ENCODE assay signal across 1 cellular context in the genomic region with DNA sequence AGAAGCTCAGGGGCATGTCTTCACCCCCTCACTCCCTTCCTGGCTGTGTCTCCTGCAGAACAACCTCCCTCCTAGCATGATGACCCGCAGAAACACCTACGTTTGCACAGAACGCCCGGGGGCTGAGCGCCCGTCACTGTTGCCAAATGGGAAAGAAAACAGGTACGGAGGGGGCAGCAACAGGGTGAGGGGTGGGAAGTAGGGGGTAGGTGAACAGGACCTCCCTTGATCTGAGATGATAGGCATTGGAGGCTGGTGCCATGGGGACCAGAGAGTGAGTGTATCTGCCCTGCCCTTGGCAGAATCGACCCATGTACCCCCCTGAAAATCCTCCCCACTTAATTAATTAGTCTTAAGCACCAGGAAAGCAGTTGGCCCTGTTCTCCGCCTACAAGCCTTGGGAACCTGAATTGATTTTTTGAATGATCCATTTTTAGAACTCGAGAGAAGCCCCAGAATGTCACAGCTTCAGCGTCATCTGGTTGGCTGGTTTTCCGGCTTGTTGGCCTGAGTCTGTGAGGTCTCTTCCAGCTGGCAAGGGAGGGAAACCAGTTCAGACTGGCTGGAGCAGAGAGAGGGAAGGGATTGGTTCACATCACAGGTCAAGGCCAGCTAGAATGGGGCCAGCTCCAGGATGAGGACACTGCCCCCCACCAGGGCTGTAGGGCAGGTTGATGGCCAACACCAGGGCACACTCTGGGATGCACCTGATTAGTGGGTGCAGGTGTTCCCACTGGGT.
TF ChIP-seq lines count a peak whose summit lies in the region.

No MANE protein-coding gene starts in this region.

TF ChIP-seq in liver, 16 proteins besides CTCF, POLR2A, EP300 and RAD21 (continued from another document):
- TF ChIP-seq, protein P1, sequence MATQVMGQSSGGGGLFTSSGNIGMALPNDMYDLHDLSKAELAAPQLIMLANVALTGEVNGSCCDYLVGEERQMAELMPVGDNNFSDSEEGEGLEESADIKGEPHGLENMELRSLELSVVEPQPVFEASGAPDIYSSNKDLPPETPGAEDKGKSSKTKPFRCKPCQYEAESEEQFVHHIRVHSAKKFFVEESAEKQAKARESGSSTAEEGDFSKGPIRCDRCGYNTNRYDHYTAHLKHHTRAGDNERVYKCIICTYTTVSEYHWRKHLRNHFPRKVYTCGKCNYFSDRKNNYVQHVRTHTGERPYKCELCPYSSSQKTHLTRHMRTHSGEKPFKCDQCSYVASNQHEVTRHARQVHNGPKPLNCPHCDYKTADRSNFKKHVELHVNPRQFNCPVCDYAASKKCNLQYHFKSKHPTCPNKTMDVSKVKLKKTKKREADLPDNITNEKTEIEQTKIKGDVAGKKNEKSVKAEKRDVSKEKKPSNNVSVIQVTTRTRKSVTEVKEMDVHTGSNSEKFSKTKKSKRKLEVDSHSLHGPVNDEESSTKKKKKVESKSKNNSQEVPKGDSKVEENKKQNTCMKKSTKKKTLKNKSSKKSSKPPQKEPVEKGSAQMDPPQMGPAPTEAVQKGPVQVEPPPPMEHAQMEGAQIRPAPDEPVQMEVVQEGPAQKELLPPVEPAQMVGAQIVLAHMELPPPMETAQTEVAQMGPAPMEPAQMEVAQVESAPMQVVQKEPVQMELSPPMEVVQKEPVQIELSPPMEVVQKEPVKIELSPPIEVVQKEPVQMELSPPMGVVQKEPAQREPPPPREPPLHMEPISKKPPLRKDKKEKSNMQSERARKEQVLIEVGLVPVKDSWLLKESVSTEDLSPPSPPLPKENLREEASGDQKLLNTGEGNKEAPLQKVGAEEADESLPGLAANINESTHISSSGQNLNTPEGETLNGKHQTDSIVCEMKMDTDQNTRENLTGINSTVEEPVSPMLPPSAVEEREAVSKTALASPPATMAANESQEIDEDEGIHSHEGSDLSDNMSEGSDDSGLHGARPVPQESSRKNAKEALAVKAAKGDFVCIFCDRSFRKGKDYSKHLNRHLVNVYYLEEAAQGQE (IDR thresholded peaks at IDR 0.05), result peak; percentile 85
- TF ChIP-seq HNF4A (conservative IDR thresholded peaks at IDR 0.05) (peak; percentile 91 to 93), FOXA2 (IDR thresholded peaks at IDR 0.05) (peak; percentile 36), SP1 (IDR thresholded peaks at IDR 0.05) (peak; percentile 92), GABPA (IDR thresholded peaks at IDR 0.05 in 1 of 2, conservative IDR thresholded peaks at IDR 0.05 in 1 of 2) (peak in 1 of 2 donors; percentile 53), FOXA1 (IDR thresholded peaks at IDR 0.05) (peak; percentile 56), JUND (IDR thresholded peaks at IDR 0.05) (peak; percentile 57 to 73), NR2F2 (IDR thresholded peaks at IDR 0.05) (peak; percentile 97), HNF4G (IDR thresholded peaks at IDR 0.05) (peak; percentile 20), RXRA (IDR thresholded peaks at IDR 0.05) (peak; percentile 99)
- TF ChIP-seq, protein P2, sequence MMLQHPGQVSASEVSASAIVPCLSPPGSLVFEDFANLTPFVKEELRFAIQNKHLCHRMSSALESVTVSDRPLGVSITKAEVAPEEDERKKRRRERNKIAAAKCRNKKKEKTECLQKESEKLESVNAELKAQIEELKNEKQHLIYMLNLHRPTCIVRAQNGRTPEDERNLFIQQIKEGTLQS (IDR thresholded peaks at IDR 0.05), result no peak
